1 cellular context compared by ENCODE assay signal in the genomic region with DNA sequence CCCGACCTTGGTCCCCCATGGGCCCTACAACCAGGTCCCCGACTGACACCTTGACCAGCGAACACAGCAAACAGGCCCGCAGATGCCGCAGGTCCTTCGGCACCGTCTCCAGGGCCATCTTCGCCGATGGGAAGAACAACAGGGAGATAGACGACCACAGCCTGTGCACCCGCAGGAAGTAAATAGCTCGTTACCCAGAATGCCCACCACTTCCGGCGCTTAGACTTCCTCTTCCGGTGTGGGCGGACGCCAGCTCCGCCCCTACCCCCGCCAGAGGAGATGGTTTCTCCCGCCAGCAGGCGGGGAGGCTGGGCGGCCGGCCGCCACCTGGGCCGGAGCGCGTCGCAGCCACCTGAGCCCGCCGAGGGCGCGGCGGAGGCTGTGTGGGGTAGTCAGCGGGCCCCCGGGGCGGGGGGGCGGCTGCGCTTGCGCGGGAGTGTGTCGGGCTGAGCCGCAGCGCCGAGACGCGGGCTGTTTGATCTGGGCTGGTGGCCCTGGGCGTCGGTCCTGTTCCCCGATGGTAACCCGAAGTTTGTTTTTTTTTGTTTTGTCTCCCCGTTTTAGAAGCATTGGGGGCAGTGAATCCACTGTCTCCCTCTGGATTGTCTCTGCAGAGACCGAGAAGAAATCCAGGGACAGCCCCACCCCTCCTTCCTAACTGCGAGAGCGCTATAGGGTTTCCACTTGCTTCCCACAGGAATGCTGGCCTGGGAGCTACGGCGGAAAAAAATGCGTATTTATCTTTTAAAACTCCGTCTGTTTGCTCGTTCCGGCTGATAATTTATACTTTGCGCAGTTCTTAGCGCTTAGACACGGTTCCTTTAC.
TF ChIP-seq lines count a peak whose summit lies in the region.

A gene (minus strand): TSS at position 184 of the 825 bp plus-strand sequence. CDS start 66 bp downstream, at position 118.

TF ChIP-seq in HepG2, 621 proteins besides CTCF, POLR2A, EP300 and RAD21 (continued from another document and continues in another):
- TF ChIP-seq, protein P1, sequence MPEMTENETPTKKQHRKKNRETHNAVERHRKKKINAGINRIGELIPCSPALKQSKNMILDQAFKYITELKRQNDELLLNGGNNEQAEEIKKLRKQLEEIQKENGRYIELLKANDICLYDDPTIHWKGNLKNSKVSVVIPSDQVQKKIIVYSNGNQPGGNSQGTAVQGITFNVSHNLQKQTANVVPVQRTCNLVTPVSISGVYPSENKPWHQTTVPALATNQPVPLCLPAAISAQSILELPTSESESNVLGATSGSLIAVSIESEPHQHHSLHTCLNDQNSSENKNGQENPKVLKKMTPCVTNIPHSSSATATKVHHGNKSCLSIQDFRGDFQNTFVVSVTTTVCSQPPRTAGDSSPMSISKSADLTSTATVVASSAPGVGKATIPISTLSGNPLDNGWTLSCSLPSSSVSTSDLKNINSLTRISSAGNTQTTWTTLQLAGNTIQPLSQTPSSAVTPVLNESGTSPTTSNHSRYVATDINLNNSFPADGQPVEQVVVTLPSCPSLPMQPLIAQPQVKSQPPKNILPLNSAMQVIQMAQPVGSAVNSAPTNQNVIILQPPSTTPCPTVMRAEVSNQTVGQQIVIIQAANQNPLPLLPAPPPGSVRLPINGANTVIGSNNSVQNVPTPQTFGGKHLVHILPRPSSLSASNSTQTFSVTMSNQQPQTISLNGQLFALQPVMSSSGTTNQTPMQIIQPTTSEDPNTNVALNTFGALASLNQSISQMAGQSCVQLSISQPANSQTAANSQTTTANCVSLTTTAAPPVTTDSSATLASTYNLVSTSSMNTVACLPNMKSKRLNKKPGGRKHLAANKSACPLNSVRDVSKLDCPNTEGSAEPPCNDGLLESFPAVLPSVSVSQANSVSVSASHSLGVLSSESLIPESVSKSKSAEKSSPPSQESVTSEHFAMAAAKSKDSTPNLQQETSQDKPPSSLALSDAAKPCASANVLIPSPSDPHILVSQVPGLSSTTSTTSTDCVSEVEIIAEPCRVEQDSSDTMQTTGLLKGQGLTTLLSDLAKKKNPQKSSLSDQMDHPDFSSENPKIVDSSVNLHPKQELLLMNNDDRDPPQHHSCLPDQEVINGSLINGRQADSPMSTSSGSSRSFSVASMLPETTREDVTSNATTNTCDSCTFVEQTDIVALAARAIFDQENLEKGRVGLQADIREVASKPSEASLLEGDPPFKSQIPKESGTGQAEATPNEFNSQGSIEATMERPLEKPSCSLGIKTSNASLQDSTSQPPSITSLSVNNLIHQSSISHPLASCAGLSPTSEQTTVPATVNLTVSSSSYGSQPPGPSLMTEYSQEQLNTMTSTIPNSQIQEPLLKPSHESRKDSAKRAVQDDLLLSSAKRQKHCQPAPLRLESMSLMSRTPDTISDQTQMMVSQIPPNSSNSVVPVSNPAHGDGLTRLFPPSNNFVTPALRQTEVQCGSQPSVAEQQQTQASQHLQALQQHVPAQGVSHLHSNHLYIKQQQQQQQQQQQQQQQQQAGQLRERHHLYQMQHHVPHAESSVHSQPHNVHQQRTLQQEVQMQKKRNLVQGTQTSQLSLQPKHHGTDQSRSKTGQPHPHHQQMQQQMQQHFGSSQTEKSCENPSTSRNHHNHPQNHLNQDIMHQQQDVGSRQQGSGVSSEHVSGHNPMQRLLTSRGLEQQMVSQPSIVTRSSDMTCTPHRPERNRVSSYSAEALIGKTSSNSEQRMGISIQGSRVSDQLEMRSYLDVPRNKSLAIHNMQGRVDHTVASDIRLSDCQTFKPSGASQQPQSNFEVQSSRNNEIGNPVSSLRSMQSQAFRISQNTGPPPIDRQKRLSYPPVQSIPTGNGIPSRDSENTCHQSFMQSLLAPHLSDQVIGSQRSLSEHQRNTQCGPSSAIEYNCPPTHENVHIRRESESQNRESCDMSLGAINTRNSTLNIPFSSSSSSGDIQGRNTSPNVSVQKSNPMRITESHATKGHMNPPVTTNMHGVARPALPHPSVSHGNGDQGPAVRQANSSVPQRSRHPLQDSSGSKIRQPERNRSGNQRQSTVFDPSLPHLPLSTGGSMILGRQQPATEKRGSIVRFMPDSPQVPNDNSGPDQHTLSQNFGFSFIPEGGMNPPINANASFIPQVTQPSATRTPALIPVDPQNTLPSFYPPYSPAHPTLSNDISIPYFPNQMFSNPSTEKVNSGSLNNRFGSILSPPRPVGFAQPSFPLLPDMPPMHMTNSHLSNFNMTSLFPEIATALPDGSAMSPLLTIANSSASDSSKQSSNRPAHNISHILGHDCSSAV (CRISPR knock-in tag; IDR thresholded peaks at IDR 0.05; ENCODE audit: borderline replicate concordance), result peak; percentile 59; the same call in 1 of the 2 replicates
- TF ChIP-seq, protein P2, sequence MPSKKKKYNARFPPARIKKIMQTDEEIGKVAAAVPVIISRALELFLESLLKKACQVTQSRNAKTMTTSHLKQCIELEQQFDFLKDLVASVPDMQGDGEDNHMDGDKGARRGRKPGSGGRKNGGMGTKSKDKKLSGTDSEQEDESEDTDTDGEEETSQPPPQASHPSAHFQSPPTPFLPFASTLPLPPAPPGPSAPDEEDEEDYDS (CRISPR knock-in tag; IDR thresholded peaks at IDR 0.05), result peak; percentile 78
- TF ChIP-seq, protein P3, sequence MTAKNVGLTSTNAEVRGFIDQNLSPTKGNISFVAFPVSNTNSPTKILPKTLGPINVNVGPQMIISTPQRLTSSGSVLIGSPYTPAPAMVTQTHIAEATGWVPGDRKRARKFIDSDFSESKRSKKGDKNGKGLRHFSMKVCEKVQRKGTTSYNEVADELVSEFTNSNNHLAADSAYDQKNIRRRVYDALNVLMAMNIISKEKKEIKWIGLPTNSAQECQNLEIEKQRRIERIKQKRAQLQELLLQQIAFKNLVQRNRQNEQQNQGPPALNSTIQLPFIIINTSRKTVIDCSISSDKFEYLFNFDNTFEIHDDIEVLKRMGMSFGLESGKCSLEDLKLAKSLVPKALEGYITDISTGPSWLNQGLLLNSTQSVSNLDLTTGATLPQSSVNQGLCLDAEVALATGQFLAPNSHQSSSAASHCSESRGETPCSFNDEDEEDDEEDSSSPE (CRISPR knock-in tag; IDR thresholded peaks at IDR 0.05), result peak; percentile 96
- TF ChIP-seq, protein P4, sequence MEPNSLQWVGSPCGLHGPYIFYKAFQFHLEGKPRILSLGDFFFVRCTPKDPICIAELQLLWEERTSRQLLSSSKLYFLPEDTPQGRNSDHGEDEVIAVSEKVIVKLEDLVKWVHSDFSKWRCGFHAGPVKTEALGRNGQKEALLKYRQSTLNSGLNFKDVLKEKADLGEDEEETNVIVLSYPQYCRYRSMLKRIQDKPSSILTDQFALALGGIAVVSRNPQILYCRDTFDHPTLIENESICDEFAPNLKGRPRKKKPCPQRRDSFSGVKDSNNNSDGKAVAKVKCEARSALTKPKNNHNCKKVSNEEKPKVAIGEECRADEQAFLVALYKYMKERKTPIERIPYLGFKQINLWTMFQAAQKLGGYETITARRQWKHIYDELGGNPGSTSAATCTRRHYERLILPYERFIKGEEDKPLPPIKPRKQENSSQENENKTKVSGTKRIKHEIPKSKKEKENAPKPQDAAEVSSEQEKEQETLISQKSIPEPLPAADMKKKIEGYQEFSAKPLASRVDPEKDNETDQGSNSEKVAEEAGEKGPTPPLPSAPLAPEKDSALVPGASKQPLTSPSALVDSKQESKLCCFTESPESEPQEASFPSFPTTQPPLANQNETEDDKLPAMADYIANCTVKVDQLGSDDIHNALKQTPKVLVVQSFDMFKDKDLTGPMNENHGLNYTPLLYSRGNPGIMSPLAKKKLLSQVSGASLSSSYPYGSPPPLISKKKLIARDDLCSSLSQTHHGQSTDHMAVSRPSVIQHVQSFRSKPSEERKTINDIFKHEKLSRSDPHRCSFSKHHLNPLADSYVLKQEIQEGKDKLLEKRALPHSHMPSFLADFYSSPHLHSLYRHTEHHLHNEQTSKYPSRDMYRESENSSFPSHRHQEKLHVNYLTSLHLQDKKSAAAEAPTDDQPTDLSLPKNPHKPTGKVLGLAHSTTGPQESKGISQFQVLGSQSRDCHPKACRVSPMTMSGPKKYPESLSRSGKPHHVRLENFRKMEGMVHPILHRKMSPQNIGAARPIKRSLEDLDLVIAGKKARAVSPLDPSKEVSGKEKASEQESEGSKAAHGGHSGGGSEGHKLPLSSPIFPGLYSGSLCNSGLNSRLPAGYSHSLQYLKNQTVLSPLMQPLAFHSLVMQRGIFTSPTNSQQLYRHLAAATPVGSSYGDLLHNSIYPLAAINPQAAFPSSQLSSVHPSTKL (CRISPR knock-in tag; IDR thresholded peaks at IDR 0.05), result peak; percentile 85
- no peak for TF ChIP-seq ZNF446 (CRISPR knock-in tag; IDR thresholded peaks at IDR 0.05)
- peak; percentile 35; the same call in 1 of the 2 replicates for TF ChIP-seq NR2F2 (IDR thresholded peaks at IDR 0.05; ENCODE audit: borderline replicate concordance, low read depth)
- TF ChIP-seq DR1 (CRISPR knock-in tag; IDR thresholded peaks at IDR 0.05), result peak; percentile 83
- peak; percentile 90; the same call in 1 of the 2 replicates for TF ChIP-seq BRCA1 (CRISPR knock-in tag; IDR thresholded peaks at IDR 0.05)
- TF ChIP-seq, protein P5, sequence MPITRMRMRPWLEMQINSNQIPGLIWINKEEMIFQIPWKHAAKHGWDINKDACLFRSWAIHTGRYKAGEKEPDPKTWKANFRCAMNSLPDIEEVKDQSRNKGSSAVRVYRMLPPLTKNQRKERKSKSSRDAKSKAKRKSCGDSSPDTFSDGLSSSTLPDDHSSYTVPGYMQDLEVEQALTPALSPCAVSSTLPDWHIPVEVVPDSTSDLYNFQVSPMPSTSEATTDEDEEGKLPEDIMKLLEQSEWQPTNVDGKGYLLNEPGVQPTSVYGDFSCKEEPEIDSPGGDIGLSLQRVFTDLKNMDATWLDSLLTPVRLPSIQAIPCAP (CRISPR knock-in tag; IDR thresholded peaks at IDR 0.05; ENCODE audit: low read depth), result peak; percentile 92; the same call in 1 of the 2 replicates
- no peak for TF ChIP-seq ZNF251 (CRISPR knock-in tag; IDR thresholded peaks at IDR 0.05)
- TF ChIP-seq SMYD3 (CRISPR knock-in tag; IDR thresholded peaks at IDR 0.05), result 0 out of 2 replicates have a peak, but pooled peaks have one; percentile 60
- no peak for TF ChIP-seq MBNL3 (CRISPR knock-in tag; conservative IDR thresholded peaks at IDR 0.05)
- peak; percentile 91 for TF ChIP-seq MED8 (CRISPR knock-in tag; IDR thresholded peaks at IDR 0.05; ENCODE audit: insufficient replicate concordance)
- TF ChIP-seq, protein P6, sequence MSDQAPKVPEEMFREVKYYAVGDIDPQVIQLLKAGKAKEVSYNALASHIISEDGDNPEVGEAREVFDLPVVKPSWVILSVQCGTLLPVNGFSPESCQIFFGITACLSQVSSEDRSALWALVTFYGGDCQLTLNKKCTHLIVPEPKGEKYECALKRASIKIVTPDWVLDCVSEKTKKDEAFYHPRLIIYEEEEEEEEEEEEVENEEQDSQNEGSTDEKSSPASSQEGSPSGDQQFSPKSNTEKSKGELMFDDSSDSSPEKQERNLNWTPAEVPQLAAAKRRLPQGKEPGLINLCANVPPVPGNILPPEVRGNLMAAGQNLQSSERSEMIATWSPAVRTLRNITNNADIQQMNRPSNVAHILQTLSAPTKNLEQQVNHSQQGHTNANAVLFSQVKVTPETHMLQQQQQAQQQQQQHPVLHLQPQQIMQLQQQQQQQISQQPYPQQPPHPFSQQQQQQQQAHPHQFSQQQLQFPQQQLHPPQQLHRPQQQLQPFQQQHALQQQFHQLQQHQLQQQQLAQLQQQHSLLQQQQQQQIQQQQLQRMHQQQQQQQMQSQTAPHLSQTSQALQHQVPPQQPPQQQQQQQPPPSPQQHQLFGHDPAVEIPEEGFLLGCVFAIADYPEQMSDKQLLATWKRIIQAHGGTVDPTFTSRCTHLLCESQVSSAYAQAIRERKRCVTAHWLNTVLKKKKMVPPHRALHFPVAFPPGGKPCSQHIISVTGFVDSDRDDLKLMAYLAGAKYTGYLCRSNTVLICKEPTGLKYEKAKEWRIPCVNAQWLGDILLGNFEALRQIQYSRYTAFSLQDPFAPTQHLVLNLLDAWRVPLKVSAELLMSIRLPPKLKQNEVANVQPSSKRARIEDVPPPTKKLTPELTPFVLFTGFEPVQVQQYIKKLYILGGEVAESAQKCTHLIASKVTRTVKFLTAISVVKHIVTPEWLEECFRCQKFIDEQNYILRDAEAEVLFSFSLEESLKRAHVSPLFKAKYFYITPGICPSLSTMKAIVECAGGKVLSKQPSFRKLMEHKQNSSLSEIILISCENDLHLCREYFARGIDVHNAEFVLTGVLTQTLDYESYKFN (CRISPR knock-in tag; conservative IDR thresholded peaks at IDR 0.05), result peak; percentile 65
- peak; percentile 95; the same call in 1 of the 2 replicates for TF ChIP-seq ZNF350 (CRISPR knock-in tag; IDR thresholded peaks at IDR 0.05; ENCODE audit: borderline replicate concordance, low read depth)
- TF ChIP-seq PHF20 (CRISPR knock-in tag; IDR thresholded peaks at IDR 0.05), result peak; percentile 98
- TF ChIP-seq HNRNPH1 (optimal IDR thresholded peaks at IDR 0.05; ENCODE audit: low read depth, low read length), result peak; percentile 15
- no peak for TF ChIP-seq ZNF652 (CRISPR knock-in tag; IDR thresholded peaks at IDR 0.05; ENCODE audit: borderline replicate concordance, low read depth)
- TF ChIP-seq ZNF607 (CRISPR knock-in tag; IDR thresholded peaks at IDR 0.05; ENCODE audit: borderline replicate concordance), result peak; percentile 61; the same call in 1 of the 2 replicates
- TF ChIP-seq, protein P7, sequence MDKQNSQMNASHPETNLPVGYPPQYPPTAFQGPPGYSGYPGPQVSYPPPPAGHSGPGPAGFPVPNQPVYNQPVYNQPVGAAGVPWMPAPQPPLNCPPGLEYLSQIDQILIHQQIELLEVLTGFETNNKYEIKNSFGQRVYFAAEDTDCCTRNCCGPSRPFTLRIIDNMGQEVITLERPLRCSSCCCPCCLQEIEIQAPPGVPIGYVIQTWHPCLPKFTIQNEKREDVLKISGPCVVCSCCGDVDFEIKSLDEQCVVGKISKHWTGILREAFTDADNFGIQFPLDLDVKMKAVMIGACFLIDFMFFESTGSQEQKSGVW (CRISPR knock-in tag; IDR thresholded peaks at IDR 0.05; ENCODE audit: borderline replicate concordance), result no peak
- TF ChIP-seq, protein P8, sequence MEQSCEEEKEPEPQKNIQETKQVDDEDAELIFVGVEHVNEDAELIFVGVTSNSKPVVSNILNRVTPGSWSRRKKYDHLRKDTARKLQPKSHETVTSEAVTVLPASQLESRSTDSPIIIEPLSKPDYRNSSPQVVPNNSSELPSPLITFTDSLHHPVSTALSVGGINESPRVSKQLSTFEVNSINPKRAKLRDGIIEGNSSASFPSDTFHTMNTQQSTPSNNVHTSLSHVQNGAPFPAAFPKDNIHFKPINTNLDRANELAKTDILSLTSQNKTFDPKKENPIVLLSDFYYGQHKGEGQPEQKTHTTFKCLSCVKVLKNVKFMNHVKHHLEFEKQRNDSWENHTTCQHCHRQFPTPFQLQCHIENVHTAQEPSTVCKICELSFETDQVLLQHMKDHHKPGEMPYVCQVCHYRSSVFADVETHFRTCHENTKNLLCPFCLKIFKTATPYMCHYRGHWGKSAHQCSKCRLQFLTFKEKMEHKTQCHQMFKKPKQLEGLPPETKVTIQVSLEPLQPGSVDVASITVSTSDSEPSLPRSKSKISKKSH (CRISPR knock-in tag; IDR thresholded peaks at IDR 0.05; ENCODE audit: borderline replicate concordance), result peak; percentile 88; the same call in 1 of the 2 replicates
- peak; percentile 21 for TF ChIP-seq PTBP1 (IDR thresholded peaks at IDR 0.05; ENCODE audit: low read depth, low read length, poor library complexity, severe bottlenecking)
- TF ChIP-seq HNRNPLL (IDR thresholded peaks at IDR 0.05; ENCODE audit: low read depth, low read length, poor library complexity, severe bottlenecking), result peak; percentile 77
- TF ChIP-seq ZNF572 (CRISPR knock-in tag; IDR thresholded peaks at IDR 0.05), result no peak
- TF ChIP-seq ZNF510 (CRISPR knock-in tag; IDR thresholded peaks at IDR 0.05; ENCODE audit: low read depth), result peak; percentile 88
